ENCODE assay signal across 8 cellular contexts in genomic region chr10:62594093-62594520, GRCh38.
DNase-seq lines count a peak whose midpoint lies in the region; ATAC-seq and TF ChIP-seq lines count a peak whose summit lies in the region.

No MANE protein-coding gene starts in this region.

- intact Hi-C loops in gastrocnemius medialis (cut with DNase I; ENCODE audit: low total_unique reads) = loop anchor here (1.0 kb wide), 3 partner anchors 224 to 564 kb away; no protein-coding TSS in a partner anchor

- H4K20me1 ChIP-seq in SU-DHL-6 (ENCODE audit: low read depth, low read length) = no peaks in the 10 kb centered on the region

- H3K27ac ChIP-seq in SU-DHL-6 (ENCODE audit: low read depth, low read length) (no peak overlapping the region), gastrocnemius medialis (no peak overlapping the region)

- H3K4me3 ChIP-seq in SU-DHL-6 (ENCODE audit: insufficient read depth, low read length, poor library complexity, severe bottlenecking) = no peak overlapping the region
- H3K4me3 ChIP-seq in gastrocnemius medialis = no peak overlapping the region

- H3K27me3 ChIP-seq in SU-DHL-6 (ENCODE audit: low read length) (no peaks in the 10 kb centered on the region), gastrocnemius medialis (no peaks in the 10 kb centered on the region)

- ATAC-seq in GM19328 (IDR thresholded peaks at IDR 0.05; ENCODE audit: unreplicated experiment) (peak; percentile 66), HG03460 (IDR thresholded peaks at IDR 0.05; ENCODE audit: unreplicated experiment) (peak; percentile 76), gastrocnemius medialis (peak; percentile 74 to 88), GM18519 (IDR thresholded peaks at IDR 0.05; ENCODE audit: low FRiP score, unreplicated experiment) (no peak)

- in situ Hi-C loops in gastrocnemius medialis (cut with MboI; ENCODE audit: low sequenced_read_pairs in 4 of 4) = loop anchor here (10.0 to 25.0 kb wide), 4 partner anchors 491 to 571 kb away; no protein-coding TSS in a partner anchor

- H2AFZ ChIP-seq in SU-DHL-6 (ENCODE audit: low read depth, low read length, severe bottlenecking) = no peak overlapping the region

- no peaks in the 10 kb centered on the region for H3K36me3 ChIP-seq in SU-DHL-6 (ENCODE audit: low read length)
- H3K36me3 ChIP-seq in gastrocnemius medialis = no peaks in the 10 kb centered on the region

- H3K4me2 ChIP-seq in SU-DHL-6 (ENCODE audit: low read depth, low read length, poor library complexity, severe bottlenecking) = no peak overlapping the region

- no peaks in the 10 kb centered on the region for H3F3A ChIP-seq in SU-DHL-6 (ENCODE audit: insufficient read depth)

- H3K79me2 ChIP-seq in SU-DHL-6 (ENCODE audit: insufficient read depth, low read length) = no peaks in the 10 kb centered on the region

- H3K9me3 ChIP-seq in SU-DHL-6 (ENCODE audit: insufficient read depth, low read length) (no peaks in the 10 kb centered on the region), gastrocnemius medialis (no peaks in the 10 kb centered on the region)

- DNase-seq in CMK (ENCODE audit: low read depth) = peak; percentile 12
- peak in 39 of 58 donors; percentile 3 to 60 (median 20) for DNase-seq in anterior cingulate cortex (lab: John Stamatoyannopoulos, UW)
- peak; percentile 42 for DNase-seq in hepatic stellate cell (ENCODE audit: low spot score)
- DNase-seq in gastrocnemius medialis = peak; percentile 12 to 27

- TF ChIP-seq CTCF in SU-DHL-6 (IDR thresholded peaks at IDR 0.05; ENCODE audit: insufficient read depth, low read length, poor library complexity, severe bottlenecking) = peak; percentile 99
- TF ChIP-seq CTCF in gastrocnemius medialis (IDR thresholded peaks at IDR 0.05 in 4 of 5, conservative IDR thresholded peaks at IDR 0.05 in 1 of 5) = peak; percentile 61 to 76 (median 73)

- no peaks in the 10 kb centered on the region for H3K4me1 ChIP-seq in gastrocnemius medialis

- H3K9me2 ChIP-seq in SU-DHL-6 (replicated peaks; ENCODE audit: insufficient read depth, low read length) = no peaks in the 10 kb centered on the region

- no peak for TF ChIP-seq POLR2A in gastrocnemius medialis (IDR thresholded peaks at IDR 0.05)

- H3K9ac ChIP-seq in SU-DHL-6 (ENCODE audit: low read length) = no peak overlapping the region
